Comparison of ENCODE assay signal across 8 cellular contexts in genomic region chr6:156720739-156721714, GRCh38. TPM values are rescaled to one million over a fixed set of nuclear protein-coding genes. Genes with fewer than 3 reads are reported as not detected.
A peak's percentile ranks its signal among the peaks of the same experiment; 100 is the strongest.
DNase-seq lines count a peak whose midpoint lies in the region; ATAC-seq and TF ChIP-seq lines count a peak whose summit lies in the region.

No MANE protein-coding gene starts in this region.

- peaks cover 14% of the 10 kb centered on the region for H3K4me1 Mint-ChIP-seq in activated naive CD8-positive, alpha-beta T cell (ENCODE audit: low read depth)
- peaks cover 16% of the 10 kb centered on the region for H3K4me1 Mint-ChIP-seq in activated naive CD8-positive, alpha-beta T cell treated with anti-CD3 and anti-CD28 coated beads for 36 hours

- no peak for TF ChIP-seq POLR2A in stomach (IDR thresholded peaks at IDR 0.05)

- peak; percentile 39 for ATAC-seq in HG03108 (IDR thresholded peaks at IDR 0.05; ENCODE audit: unreplicated experiment)
- ATAC-seq in HG02970 (IDR thresholded peaks at IDR 0.05; ENCODE audit: low FRiP score, unreplicated experiment): no peak

- TF ChIP-seq EP300 in stomach (IDR thresholded peaks at IDR 0.05): no peak

- H3K36me3 ChIP-seq in stomach: no peaks in the 10 kb centered on the region

- 21 to 41% (median 27%) methylated on average over 16 of the region's 16 CpGs for WGBS in stomach, 5 donors

- H3K27me3 Mint-ChIP-seq in activated naive CD8-positive, alpha-beta T cell: no peaks in the 10 kb centered on the region
- H3K27me3 Mint-ChIP-seq in activated naive CD8-positive, alpha-beta T cell treated with anti-CD3 and anti-CD28 coated beads for 36 hours: no peaks in the 10 kb centered on the region

- intact Hi-C loops in stomach (cut with DNase I; ENCODE audit: low total_unique reads): no loop called here

- no peaks in the 10 kb centered on the region for H3K36me3 Mint-ChIP-seq in activated naive CD8-positive, alpha-beta T cell
- H3K36me3 Mint-ChIP-seq in activated naive CD8-positive, alpha-beta T cell treated with anti-CD3 and anti-CD28 coated beads for 36 hours: no peaks in the 10 kb centered on the region

- DNase-seq in activated naive CD8-positive, alpha-beta T cell treated with anti-CD3 and anti-CD28 coated beads for 36 hours: no peak
- DNase-seq in iPS-NIHi11 (ENCODE audit: low spot score) (peak; percentile 44), stomach (peak; percentile 73), cerebellar cortex (ENCODE audit: low spot score) (no peak)

- H3K4me1 ChIP-seq in stomach: peaks cover 20 to 37% (median 27%) of the 10 kb centered on the region in 4 donors

- H3K4me3 ChIP-seq in stomach: no peak overlapping the region

- H3K9me3 ChIP-seq in stomach: no peaks in the 10 kb centered on the region

- H3K27ac Mint-ChIP-seq in activated naive CD8-positive, alpha-beta T cell: peak overlapping the region; percentile 7
- H3K27ac Mint-ChIP-seq in activated naive CD8-positive, alpha-beta T cell treated with anti-CD3 and anti-CD28 coated beads for 36 hours: no peak overlapping the region

- no peaks in the 10 kb centered on the region for H3K27me3 ChIP-seq in stomach

- no peak for TF ChIP-seq CTCF in VCaP (conservative IDR thresholded peaks at IDR 0.05)
- TF ChIP-seq CTCF in stomach (IDR thresholded peaks at IDR 0.05): no peak

- H3K9me3 Mint-ChIP-seq in activated naive CD8-positive, alpha-beta T cell (ENCODE audit: low read depth): no peaks in the 10 kb centered on the region
- no peaks in the 10 kb centered on the region for H3K9me3 Mint-ChIP-seq in activated naive CD8-positive, alpha-beta T cell treated with anti-CD3 and anti-CD28 coated beads for 36 hours

- H3K27ac ChIP-seq in VCaP (peak overlapping the region; percentile 85), stomach (peak overlapping the region; percentile 82 to 94 (median 88))

- H3K4me3 Mint-ChIP-seq in activated naive CD8-positive, alpha-beta T cell: peak overlapping the region; percentile 70
- H3K4me3 Mint-ChIP-seq in activated naive CD8-positive, alpha-beta T cell treated with anti-CD3 and anti-CD28 coated beads for 36 hours: no peak overlapping the region

RNA-seq across cellular contexts. Expression of gene ARID1B, which starts 56.2 kb away (rescaled TPM):
- total RNA-seq in activated naive CD8-positive, alpha-beta T cell treated with anti-CD3 and anti-CD28 coated beads for 36 hours: 10 to 100 TPM; 40.6 to 41.5 TPM
- 100 to 1,000 TPM in 3 of 5 donors, 10 to 100 TPM in 2; 31.3 to 183 (median 142) TPM for total RNA-seq in stomach
- polyA plus RNA-seq in stomach: 1 to 10 TPM; 8.8 to 9.2 (median 9.0) TPM

Comparison
In these comparisons a context has a peak if more than half of its experiments do, and no peak if none do; other contexts are left out.
1. DNase-seq: peak in iPS-NIHi11 (single experiment) and stomach (single experiment); none in activated naive CD8-positive, alpha-beta T cell treated with anti-CD3 and anti-CD28 coated beads for 36 hours (single experiment) and cerebellar cortex (single experiment).